9 cellular contexts compared by ENCODE assay signal in genomic region chr1:37919277-37919676, GRCh38. TPM values are rescaled to one million over a fixed set of nuclear protein-coding genes. Genes with fewer than 3 reads are reported as not detected.
DNase-seq lines count a peak whose midpoint lies in the region; ATAC-seq and TF ChIP-seq lines count a peak whose summit lies in the region.
"Had no signal": no experiment of that assay in that cellular context is flagged by ENCODE, and none has a peak within 500 bp of the region (broad histone marks: within the 10 kb centered on the region; RNA-seq: fewer than 3 reads in every experiment).

No MANE protein-coding gene starts in this region.

- intact Hi-C loops in mammary epithelial cell (cut with micrococcal nuclease) (no loop called here), mucosa of descending colon (cut with DNase I, micrococcal nuclease) (no loop called here)

- CTCF ChIA-PET in mammary epithelial cell (lab: Charles Lee; ENCODE audit: low non-redundant PET) = no interaction called here

- peak; percentile 54 for ATAC-seq in mucosa of descending colon
- ATAC-seq in GM19328 (IDR thresholded peaks at IDR 0.05; ENCODE audit: unreplicated experiment) = no peak
- ATAC-seq: Right ventricle myocardium inferior had no signal

- H3K9me3 ChIP-seq in mammary epithelial cell (replicated peaks; ENCODE audit: insufficient read depth, low read length) = no peaks in the 10 kb centered on the region
- H3K9me3 ChIP-seq in mucosa of descending colon = no peaks in the 10 kb centered on the region

- H3K79me2 ChIP-seq in mammary epithelial cell (ENCODE audit: insufficient read depth, low read length) = peaks cover 8% of the 10 kb centered on the region

- no peak overlapping the region for H3K4me2 ChIP-seq in mammary epithelial cell (ENCODE audit: insufficient read depth, low read depth, low read length)

- H2AFZ ChIP-seq in mammary epithelial cell (ENCODE audit: low read depth, low read length) = no peak overlapping the region

- in situ Hi-C loops in mammary epithelial cell (cut with MboI; ENCODE audit: low sequenced_read_pairs in 2 of 2) = no loop called here

- no peaks in the 10 kb centered on the region for H4K20me1 ChIP-seq in mammary epithelial cell (ENCODE audit: insufficient read depth, low read length)

- H3K4me1 ChIP-seq in mammary epithelial cell (ENCODE audit: insufficient read depth, low read length) = no peaks in the 10 kb centered on the region
- H3K4me1 ChIP-seq in mucosa of descending colon (ENCODE audit: low read depth) = no peaks in the 10 kb centered on the region

- H3K9ac ChIP-seq in mammary epithelial cell (ENCODE audit: insufficient read depth, low read length) = no peak overlapping the region

- dilution Hi-C loops in mammary epithelial cell (cut with HindIII; ENCODE audit: low sequenced_read_pairs) = no loop called here

- no peak overlapping the region for H3K27ac ChIP-seq in mammary epithelial cell (ENCODE audit: insufficient read depth, low read depth, low read length)

- H3K4me3 ChIP-seq in mammary epithelial cell (replicated peaks in 1 of 3; ENCODE audit: insufficient read depth in 1 of 3, low read depth in 2 of 3, low read length in 3 of 3) (no peak overlapping the region), mucosa of descending colon (no peak overlapping the region)

- TF ChIP-seq CTCF in mammary epithelial cell (conservative IDR thresholded peaks at IDR 0.05 in 1 of 2, IDR thresholded peaks at IDR 0.05 in 1 of 2; ENCODE audit: extremely low read depth in 1 of 2, insufficient read depth in 1 of 2, low read depth in 1 of 2, low read length in 2 of 2) (peak; percentile 47 to 65), mucosa of descending colon (IDR thresholded peaks at IDR 0.05) (no peak)

- DNase-seq in EL = peak; percentile 33
- peak; percentile 52 to 56 for DNase-seq in Kasumi-1 (lab: John Stamatoyannopoulos, UW)
- peak; percentile 7 for DNase-seq in mammary epithelial cell
- no peak for DNase-seq in mucosa of descending colon
- DNase-seq in NCI-H146 treated with DMSO at 0.1 percent for 48 hours (lab: John Stamatoyannopoulos, UW; ENCODE audit: unreplicated experiment) = no peak
- no peak for DNase-seq in mucosa of gallbladder (ENCODE audit: low spot score)
- DNase-seq in NCI-H226 = no peak

- BruUV-seq in mammary epithelial cell (replicated peaks; lab: Mats Ljungman, UMichigan) = no TSS peak

- 100% methylated on average over 1 of the region's 1 CpG for WGBS in mammary epithelial cell (ENCODE audit: low coverage, missing lambda C conversion rate)

- H3K27me3 ChIP-seq in mammary epithelial cell (ENCODE audit: insufficient read depth, low read length) = no peaks in the 10 kb centered on the region

- H3K36me3 ChIP-seq in mammary epithelial cell (ENCODE audit: insufficient read depth, low read length) (no peaks in the 10 kb centered on the region), mucosa of descending colon (ENCODE audit: low read depth) (no peaks in the 10 kb centered on the region)

RNA-seq across cellular contexts. Expression of gene INPP5B, which starts 27.6 kb away (rescaled TPM):
- total RNA-seq in mammary epithelial cell (10 to 100 TPM; 11.2 to 17.5 TPM), mucosa of descending colon (10 to 100 TPM; 21.5 to 37.9 (median 28.1) TPM), mucosa of gallbladder (25.8 TPM)
- polyA plus RNA-seq in mammary epithelial cell = 4.5 TPM
- 10.5 TPM for polyA minus RNA-seq in mammary epithelial cell

RNA-seq across cellular contexts. Expression of gene MTF1, which starts 59.9 kb away (rescaled TPM):
- total RNA-seq in mammary epithelial cell (10 to 100 TPM in 1 of 2 donors, 1 to 10 TPM in 1; 4.5 to 28.7 TPM), mucosa of descending colon (10 to 100 TPM; 30.6 to 42.8 (median 35.2) TPM), mucosa of gallbladder (18.6 TPM)
- 8.3 TPM for polyA plus RNA-seq in mammary epithelial cell
- polyA minus RNA-seq in mammary epithelial cell = 59.0 TPM

Comparison
In these comparisons a context has a peak if more than half of its experiments do, and no peak if none do; other contexts are left out.
1. DNase-seq: peak in EL (single experiment), Kasumi-1 (2 of 2) and mammary epithelial cell (single experiment); none in mucosa of descending colon (0 of 3), NCI-H146 treated with DMSO at 0.1 percent for 48 hours (single experiment), mucosa of gallbladder (single experiment) and NCI-H226 (single experiment).